In the genomic region with DNA sequence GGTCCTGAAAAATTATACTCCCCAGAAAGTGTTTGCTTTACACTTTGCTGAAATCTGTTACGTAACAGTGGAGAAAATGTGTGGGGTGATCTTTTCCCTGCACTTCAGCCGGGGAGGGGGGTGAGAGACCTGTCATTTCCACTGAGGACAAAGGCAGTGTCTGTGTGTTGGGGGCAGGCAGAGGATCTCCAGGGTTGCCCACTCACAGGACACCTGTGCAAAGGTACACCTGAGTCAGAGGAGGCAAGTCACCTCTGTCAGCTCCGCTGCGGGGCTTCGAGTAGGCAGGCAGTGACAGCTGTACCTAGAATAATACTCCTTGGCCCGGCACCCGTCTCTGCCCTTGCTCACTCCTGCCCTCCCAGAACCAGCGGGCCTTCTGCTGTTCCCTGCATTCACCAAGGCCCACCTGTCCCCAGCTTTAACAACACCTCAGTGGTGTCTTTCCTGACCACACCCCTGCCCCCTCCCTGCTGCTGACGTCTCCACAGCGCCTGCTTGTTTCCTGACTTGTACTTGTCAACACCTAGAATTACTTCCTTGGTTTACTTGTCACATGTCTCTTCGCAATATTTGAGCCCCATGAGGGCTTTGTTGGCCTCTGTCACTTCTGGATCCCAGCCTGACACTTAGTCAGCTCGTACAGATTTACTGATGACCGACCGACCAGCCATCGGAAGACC, we compare ENCODE assay signal across 1 cellular context.
TF ChIP-seq lines count a peak whose summit lies in the region.

No MANE protein-coding gene starts in this region.

TF ChIP-seq in WTC11, 78 proteins besides CTCF, POLR2A, EP300 and RAD21 (continued from another document):
- TF ChIP-seq, protein P1, sequence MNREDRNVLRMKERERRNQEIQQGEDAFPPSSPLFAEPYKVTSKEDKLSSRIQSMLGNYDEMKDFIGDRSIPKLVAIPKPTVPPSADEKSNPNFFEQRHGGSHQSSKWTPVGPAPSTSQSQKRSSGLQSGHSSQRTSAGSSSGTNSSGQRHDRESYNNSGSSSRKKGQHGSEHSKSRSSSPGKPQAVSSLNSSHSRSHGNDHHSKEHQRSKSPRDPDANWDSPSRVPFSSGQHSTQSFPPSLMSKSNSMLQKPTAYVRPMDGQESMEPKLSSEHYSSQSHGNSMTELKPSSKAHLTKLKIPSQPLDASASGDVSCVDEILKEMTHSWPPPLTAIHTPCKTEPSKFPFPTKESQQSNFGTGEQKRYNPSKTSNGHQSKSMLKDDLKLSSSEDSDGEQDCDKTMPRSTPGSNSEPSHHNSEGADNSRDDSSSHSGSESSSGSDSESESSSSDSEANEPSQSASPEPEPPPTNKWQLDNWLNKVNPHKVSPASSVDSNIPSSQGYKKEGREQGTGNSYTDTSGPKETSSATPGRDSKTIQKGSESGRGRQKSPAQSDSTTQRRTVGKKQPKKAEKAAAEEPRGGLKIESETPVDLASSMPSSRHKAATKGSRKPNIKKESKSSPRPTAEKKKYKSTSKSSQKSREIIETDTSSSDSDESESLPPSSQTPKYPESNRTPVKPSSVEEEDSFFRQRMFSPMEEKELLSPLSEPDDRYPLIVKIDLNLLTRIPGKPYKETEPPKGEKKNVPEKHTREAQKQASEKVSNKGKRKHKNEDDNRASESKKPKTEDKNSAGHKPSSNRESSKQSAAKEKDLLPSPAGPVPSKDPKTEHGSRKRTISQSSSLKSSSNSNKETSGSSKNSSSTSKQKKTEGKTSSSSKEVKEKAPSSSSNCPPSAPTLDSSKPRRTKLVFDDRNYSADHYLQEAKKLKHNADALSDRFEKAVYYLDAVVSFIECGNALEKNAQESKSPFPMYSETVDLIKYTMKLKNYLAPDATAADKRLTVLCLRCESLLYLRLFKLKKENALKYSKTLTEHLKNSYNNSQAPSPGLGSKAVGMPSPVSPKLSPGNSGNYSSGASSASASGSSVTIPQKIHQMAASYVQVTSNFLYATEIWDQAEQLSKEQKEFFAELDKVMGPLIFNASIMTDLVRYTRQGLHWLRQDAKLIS (CRISPR knock-in tag; IDR thresholded peaks at IDR 0.05; ENCODE audit: borderline replicate concordance): no peak
- TF ChIP-seq JAZF1 (CRISPR knock-in tag; IDR thresholded peaks at IDR 0.05) (no peak), MXD4 (CRISPR knock-in tag; IDR thresholded peaks at IDR 0.05; ENCODE audit: borderline replicate concordance) (no peak)
